ENCODE assay signal across 8 cellular contexts in genomic region chr16:4766875-4767628, GRCh38. TPM values are rescaled to one million over a fixed set of nuclear protein-coding genes. Genes with fewer than 3 reads are reported as not detected.
DNase-seq lines count a peak whose midpoint lies in the region; ATAC-seq and TF ChIP-seq lines count a peak whose summit lies in the region.

Gene ZNF500 (minus strand): TSS chr16:4767162. CDS start chr16:4765978, 1,184 bp downstream.

- no peak for TF ChIP-seq EP300 in SK-N-SH (IDR thresholded peaks at IDR 0.05; ENCODE audit: borderline replicate concordance in 1 of 2, low read depth in 1 of 2, low read length in 1 of 2)
- no peak for TF ChIP-seq EP300 in suprapubic skin (IDR thresholded peaks at IDR 0.05)

- peak within 1 kb of the TSS; percentile 71 to 94 for H3K4me3 ChIP-seq in SK-N-SH (ENCODE audit: low read depth in 2 of 2, low read length in 1 of 2)
- H3K4me3 ChIP-seq in suprapubic skin: peak within 1 kb of the TSS; percentile 92

- H3K9me3 ChIP-seq in SK-N-SH (no peaks in the 10 kb centered on the region), suprapubic skin (no peaks in the 10 kb centered on the region)

- peak within 1 kb of the TSS; percentile 84 for H3K4me2 ChIP-seq in SK-N-SH

- H3K27me3 ChIP-seq in SK-N-SH (ENCODE audit: insufficient read depth) (no peaks in the 10 kb centered on the region), suprapubic skin (no peaks in the 10 kb centered on the region)

- no peak for TF ChIP-seq RAD21 in SK-N-SH (IDR thresholded peaks at IDR 0.05; ENCODE audit: low read length)

- WGBS in SK-N-SH (ENCODE audit: low lambda C conversion rate): 5% methylated on average over 37 of the region's 72 CpGs
- WGBS in suprapubic skin: 6% methylated on average over 36 of the region's 72 CpGs

- CTCF ChIA-PET in GM10248 (lab: Yijun Ruan, JAX) (interaction anchor here (1.3 kb wide), 1 partner anchor 13 kb away, joined by 3 read pairs; no protein-coding TSS in a partner anchor), SK-N-SH (lab: Yijun Ruan, JAX) (no interaction called here)

- peaks cover 6% of the 10 kb centered on the region for H3F3A ChIP-seq in SK-N-SH (replicated peaks; ENCODE audit: insufficient read depth)

- peaks cover 40% of the 10 kb centered on the region for H3K79me2 ChIP-seq in SK-N-SH (ENCODE audit: insufficient read depth)

- DNase-seq in GM10248 (ENCODE audit: extremely low spot score) (peak; percentile 97), NCI-H1092 (lab: John Stamatoyannopoulos, UW) (peak; percentile 93), SK-N-SH (peak; percentile 97), globus pallidus (ENCODE audit: low spot score) (peak; percentile 95), nucleus accumbens (lab: John Stamatoyannopoulos, UW) (peak; percentile 67 to 99 (median 95)), suprapubic skin (ENCODE audit: low spot score in 2 of 2) (peak; percentile 99)
- DNase-seq in activated naive CD4-positive, alpha-beta T cell treated with anti-CD3 and anti-CD28 coated beads, Interleukin-2, amount 50 U/mL, for 16 hours: peak; percentile 99

- ATAC-seq in HG02610 (IDR thresholded peaks at IDR 0.05; ENCODE audit: unreplicated experiment): peak; percentile 78

- H3K9me2 ChIP-seq in SK-N-SH: no peaks in the 10 kb centered on the region

- POLR2A ChIA-PET in GM10248 (lab: Yijun Ruan, JAX) (interaction anchor here (1.4 kb wide), 1 partner anchor 267 kb away, joined by 5 read pairs; the partner anchor contains the start of gene NAGPA), SK-N-SH (lab: Yijun Ruan, JAX) (interaction anchor here (2.7 to 2.8 kb wide), 2 partner anchors 32 to 35 kb away, joined by 7 to 16 read pairs; partner anchors contain the start of genes ANKS3 and DNAAF8)

- peak within 1 kb of the TSS; percentile 97 for H3K9ac ChIP-seq in SK-N-SH

- TF ChIP-seq CTCF in GM10248 (IDR thresholded peaks at IDR 0.05; ENCODE audit: control extremely low read depth, extremely low read depth, low read depth, missing control alignments) (no peak), SK-N-SH (IDR thresholded peaks at IDR 0.05) (no peak), suprapubic skin (IDR thresholded peaks at IDR 0.05) (no peak)

- peaks cover 5 to 18% of the 10 kb centered on the region in 2 experiments for H3K36me3 ChIP-seq in SK-N-SH (replicated peaks in 1 of 2; ENCODE audit: control insufficient read depth in 1 of 2, insufficient read depth in 2 of 2, low read length in 1 of 2)
- peaks cover 25% of the 10 kb centered on the region for H3K36me3 ChIP-seq in suprapubic skin

- H3K4me1 ChIP-seq in SK-N-SH (ENCODE audit: control insufficient read depth in 1 of 2, insufficient read depth in 2 of 2, low read depth in 1 of 2, low read length in 1 of 2) (peaks cover 5 to 20% of the 10 kb centered on the region in 2 experiments; a peak in 2 of 4 replicates), suprapubic skin (peaks cover 35% of the 10 kb centered on the region)

- H2AFZ ChIP-seq in SK-N-SH (ENCODE audit: low read depth): peak within 1 kb of the TSS; percentile 90

- TF ChIP-seq POLR2A in suprapubic skin (IDR thresholded peaks at IDR 0.05): peak in 1 of 2 donors; percentile 16

- H4K20me1 ChIP-seq in SK-N-SH (ENCODE audit: insufficient read depth): no peaks in the 10 kb centered on the region

- peak within 1 kb of the TSS; percentile 54 to 79 for H3K27ac ChIP-seq in SK-N-SH (ENCODE audit: low read depth in 2 of 2, low read length in 1 of 2)
- peak within 1 kb of the TSS; percentile 89 for H3K27ac ChIP-seq in suprapubic skin

TF ChIP-seq in SK-N-SH, 30 proteins besides CTCF, POLR2A, EP300 and RAD21 (continues in another document):
- TF ChIP-seq USF1 (IDR thresholded peaks at IDR 0.05; ENCODE audit: borderline replicate concordance, low read depth): no peak
- no peak for TF ChIP-seq RXRA (IDR thresholded peaks at IDR 0.05; ENCODE audit: borderline replicate concordance, low read depth)
- TF ChIP-seq TAF1 (IDR thresholded peaks at IDR 0.05; ENCODE audit: borderline replicate concordance, low read depth, low read length): no peak; the same call in 1 of the 2 replicates
- no peak for TF ChIP-seq USF2 (IDR thresholded peaks at IDR 0.05; ENCODE audit: borderline replicate concordance, low read depth, low read length)
- TF ChIP-seq GABPA (IDR thresholded peaks at IDR 0.05; ENCODE audit: low read depth): peak; percentile 57
- no peak for TF ChIP-seq MEF2A (IDR thresholded peaks at IDR 0.05; ENCODE audit: borderline replicate concordance, low read depth)
- no peak for TF ChIP-seq JUND (IDR thresholded peaks at IDR 0.05)
- no peak for TF ChIP-seq TEAD4 (IDR thresholded peaks at IDR 0.05; ENCODE audit: borderline replicate concordance, insufficient read depth)
- peak; percentile 63; the same call in 1 of the 2 replicates for TF ChIP-seq YY1 (IDR thresholded peaks at IDR 0.05; ENCODE audit: low read depth)
- TF ChIP-seq, protein P1, sequence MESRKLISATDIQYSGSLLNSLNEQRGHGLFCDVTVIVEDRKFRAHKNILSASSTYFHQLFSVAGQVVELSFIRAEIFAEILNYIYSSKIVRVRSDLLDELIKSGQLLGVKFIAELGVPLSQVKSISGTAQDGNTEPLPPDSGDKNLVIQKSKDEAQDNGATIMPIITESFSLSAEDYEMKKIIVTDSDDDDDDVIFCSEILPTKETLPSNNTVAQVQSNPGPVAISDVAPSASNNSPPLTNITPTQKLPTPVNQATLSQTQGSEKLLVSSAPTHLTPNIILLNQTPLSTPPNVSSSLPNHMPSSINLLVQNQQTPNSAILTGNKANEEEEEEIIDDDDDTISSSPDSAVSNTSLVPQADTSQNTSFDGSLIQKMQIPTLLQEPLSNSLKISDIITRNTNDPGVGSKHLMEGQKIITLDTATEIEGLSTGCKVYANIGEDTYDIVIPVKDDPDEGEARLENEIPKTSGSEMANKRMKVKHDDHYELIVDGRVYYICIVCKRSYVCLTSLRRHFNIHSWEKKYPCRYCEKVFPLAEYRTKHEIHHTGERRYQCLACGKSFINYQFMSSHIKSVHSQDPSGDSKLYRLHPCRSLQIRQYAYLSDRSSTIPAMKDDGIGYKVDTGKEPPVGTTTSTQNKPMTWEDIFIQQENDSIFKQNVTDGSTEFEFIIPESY (IDR thresholded peaks at IDR 0.05; ENCODE audit: borderline replicate concordance, low read depth): peak; percentile 91
- TF ChIP-seq PBX3 (IDR thresholded peaks at IDR 0.05): no peak
- TF ChIP-seq, protein P2, sequence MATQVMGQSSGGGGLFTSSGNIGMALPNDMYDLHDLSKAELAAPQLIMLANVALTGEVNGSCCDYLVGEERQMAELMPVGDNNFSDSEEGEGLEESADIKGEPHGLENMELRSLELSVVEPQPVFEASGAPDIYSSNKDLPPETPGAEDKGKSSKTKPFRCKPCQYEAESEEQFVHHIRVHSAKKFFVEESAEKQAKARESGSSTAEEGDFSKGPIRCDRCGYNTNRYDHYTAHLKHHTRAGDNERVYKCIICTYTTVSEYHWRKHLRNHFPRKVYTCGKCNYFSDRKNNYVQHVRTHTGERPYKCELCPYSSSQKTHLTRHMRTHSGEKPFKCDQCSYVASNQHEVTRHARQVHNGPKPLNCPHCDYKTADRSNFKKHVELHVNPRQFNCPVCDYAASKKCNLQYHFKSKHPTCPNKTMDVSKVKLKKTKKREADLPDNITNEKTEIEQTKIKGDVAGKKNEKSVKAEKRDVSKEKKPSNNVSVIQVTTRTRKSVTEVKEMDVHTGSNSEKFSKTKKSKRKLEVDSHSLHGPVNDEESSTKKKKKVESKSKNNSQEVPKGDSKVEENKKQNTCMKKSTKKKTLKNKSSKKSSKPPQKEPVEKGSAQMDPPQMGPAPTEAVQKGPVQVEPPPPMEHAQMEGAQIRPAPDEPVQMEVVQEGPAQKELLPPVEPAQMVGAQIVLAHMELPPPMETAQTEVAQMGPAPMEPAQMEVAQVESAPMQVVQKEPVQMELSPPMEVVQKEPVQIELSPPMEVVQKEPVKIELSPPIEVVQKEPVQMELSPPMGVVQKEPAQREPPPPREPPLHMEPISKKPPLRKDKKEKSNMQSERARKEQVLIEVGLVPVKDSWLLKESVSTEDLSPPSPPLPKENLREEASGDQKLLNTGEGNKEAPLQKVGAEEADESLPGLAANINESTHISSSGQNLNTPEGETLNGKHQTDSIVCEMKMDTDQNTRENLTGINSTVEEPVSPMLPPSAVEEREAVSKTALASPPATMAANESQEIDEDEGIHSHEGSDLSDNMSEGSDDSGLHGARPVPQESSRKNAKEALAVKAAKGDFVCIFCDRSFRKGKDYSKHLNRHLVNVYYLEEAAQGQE (IDR thresholded peaks at IDR 0.05; ENCODE audit: low read depth, low read length): no peak

RNA-seq across cellular contexts. Expression of gene ZNF500, which starts in this region (rescaled TPM):
- 6.3 and 8.2 TPM in 2 replicates for polyA plus RNA-seq in SK-N-SH (2012; rRNA removed)
- 1.7 and 3.7 TPM in 2 replicates for polyA plus RNA-seq in SK-N-SH (2012; cell fraction: cytosol; rRNA removed)
- 28.9 and 36.0 TPM in 2 replicates for polyA plus RNA-seq in SK-N-SH (2012; cell fraction: nucleus; rRNA removed)
- total RNA-seq in suprapubic skin: 10 to 100 TPM in 2 of 4 donors, 1 to 10 TPM in 2; 7.9 to 17.6 (median 12.4) TPM

Comparison
In these comparisons a context has a peak if more than half of its experiments do, and no peak if none do; other contexts are left out.
1. Peak in every context shown above with its lines: DNase-seq, ATAC-seq, H3K4me3 ChIP-seq and H3K27ac ChIP-seq.